8 cellular contexts compared by ENCODE assay signal in genomic region chr11:9280655-9281301, GRCh38. TPM values are rescaled to one million over a fixed set of nuclear protein-coding genes. Genes with fewer than 3 reads are reported as not detected.
A peak's percentile ranks its signal among the peaks of the same experiment; 100 is the strongest.
DNase-seq lines count a peak whose midpoint lies in the region; TF ChIP-seq lines count a peak whose summit lies in the region.

No MANE protein-coding gene starts in this region.

- CTCF ChIA-PET in HEK293 (lab: Yijun Ruan, JAX): interaction anchor here (0.6 to 1.9 kb wide), 6 partner anchors 11 to 225 kb away, joined by 3 to 8 read pairs (median 4); no protein-coding TSS in a partner anchor

- no peaks in the 10 kb centered on the region for H3K9me3 ChIP-seq in HEK293 (ENCODE audit: control insufficient read depth, insufficient read depth, low read depth, low read length)
- no peaks in the 10 kb centered on the region for H3K9me3 ChIP-seq in tibial nerve

- H3K27ac ChIP-seq in HEK293 (ENCODE audit: extremely low read depth, low read depth, low read length) (no peak overlapping the region), tibial nerve (no peak overlapping the region)

- POLR2A ChIA-PET in HEK293 (lab: Yijun Ruan, JAX): interaction anchor here (0.9 to 1.6 kb wide), 2 partner anchors 15 to 179 kb away, joined by 4 to 5 read pairs; partner anchors contain the start of gene DENND5A

- H3K4me1 ChIP-seq in HEK293 (ENCODE audit: control insufficient read depth, insufficient read depth, low read length) (no peaks in the 10 kb centered on the region), tibial nerve (peaks cover 0 to 7% (median 0%) of the 10 kb centered on the region in 4 donors)

- TF ChIP-seq CTCF in GM13977 (IDR thresholded peaks at IDR 0.05; ENCODE audit: extremely low read depth, insufficient read depth, missing control alignments): no peak
- no peak for TF ChIP-seq CTCF in HEK293 (tag by site-specific recombination; IDR thresholded peaks at IDR 0.05)
- TF ChIP-seq CTCF in NB4 (IDR thresholded peaks at IDR 0.05; ENCODE audit: low read depth, low read length): no peak
- no peak for TF ChIP-seq CTCF in fibroblast of pulmonary artery (IDR thresholded peaks at IDR 0.05; ENCODE audit: low read length, missing control alignments)
- TF ChIP-seq CTCF in tibial nerve (IDR thresholded peaks at IDR 0.05): no peak

- DNase-seq in GM13977 (ENCODE audit: low spot score) (peak; percentile 55), NB4 (ENCODE audit: low read depth) (peak; percentile 76), fibroblast of pulmonary artery (ENCODE audit: low read depth) (peak; percentile 64), iPS-NIHi7 (ENCODE audit: extremely low spot score) (no peak), tibial nerve (ENCODE audit: low spot score in 2 of 2) (no peak)
- DNase-seq in activated CD4-positive, alpha-beta T cell treated with anti-CD3 and anti-CD28 coated beads, Interleukin-2, amount 50 U/mL, for 48 hours: peak; percentile 48 to 62
- DNase-seq in stimulated activated CD8-positive, alpha-beta memory T cell treated with anti-CD3 and anti-CD28 coated beads, Interleukin-7, amount 100 ng/mL, for 4 hours (ENCODE audit: low read depth in 2 of 2): peak; percentile 38 to 42

- TF ChIP-seq POLR2A in NB4 (IDR thresholded peaks at IDR 0.05; ENCODE audit: extremely low read depth, insufficient read length) (no peak), tibial nerve (IDR thresholded peaks at IDR 0.05) (no peak)

- H3K36me3 ChIP-seq in HEK293 (ENCODE audit: control insufficient read depth in 2 of 2, insufficient read depth in 1 of 2, low read length in 2 of 2): peaks cover 0 to 22% of the 10 kb centered on the region in 2 experiments; a peak in 2 of 3 replicates
- peaks cover 0 to 56% (median 0%) of the 10 kb centered on the region in 3 donors for H3K36me3 ChIP-seq in tibial nerve

- no peak for TF ChIP-seq EP300 in tibial nerve (IDR thresholded peaks at IDR 0.05)

- no peaks in the 10 kb centered on the region for H3K27me3 ChIP-seq in tibial nerve

- in situ Hi-C loops in GM13977 (cut with MboI; ENCODE audit: low pct_unique_long_range_greater_than_20kb, low sequenced_read_pairs, unreplicated experiment): loop anchor here (25.0 kb wide), 1 partner anchor 93 kb away; no protein-coding TSS in a partner anchor

- WGBS in tibial nerve, 2 donors: 42 to 49% methylated on average over 4 of the region's 4 CpGs

- H3K4me3 ChIP-seq in HEK293 (ENCODE audit: low read depth, low read length) (no peak overlapping the region), NB4 (ENCODE audit: low read depth, low read length) (no peak overlapping the region), fibroblast of pulmonary artery (replicated peaks; ENCODE audit: low read depth, low read length) (no peak overlapping the region), tibial nerve (no peak overlapping the region)

TF ChIP-seq in HEK293, 187 proteins besides CTCF, POLR2A, EP300 and RAD21:
- peak; percentile 14; the same call in 1 of the 2 replicates for TF ChIP-seq PRDM10 (tag by site-specific recombination; IDR thresholded peaks at IDR 0.05)
- TF ChIP-seq PRDM4 (tag by site-specific recombination; IDR thresholded peaks at IDR 0.05): peak; percentile 45; the same call in 1 of the 2 replicates
- peak; percentile 1; the same call in 1 of the 2 replicates for TF ChIP-seq ZNF549 (tag by site-specific recombination; IDR thresholded peaks at IDR 0.05)
- TF ChIP-seq PRDM6 (tag by site-specific recombination; IDR thresholded peaks at IDR 0.05): peak; percentile 66
- 0 out of 2 replicates have a peak, but pooled peaks have one; percentile 44 for TF ChIP-seq ZEB2 (tag by site-specific recombination; IDR thresholded peaks at IDR 0.05)
- no peak for TF ChIP-seq AEBP2 (tag by site-specific recombination; IDR thresholded peaks at IDR 0.05; ENCODE audit: borderline replicate concordance)
- TF ChIP-seq TCF7L2 (IDR thresholded peaks at IDR 0.05; ENCODE audit: borderline replicate concordance, low read depth, low read length): no peak
TF ChIP-seq in HEK293: peak in this region for 5.

RNA-seq across cellular contexts. Expression of gene DENND5A, which starts 15.6 kb away (rescaled TPM):
- total RNA-seq in tibial nerve: 100 to 1,000 TPM; 110 to 134 (median 118) TPM

RNA-seq across cellular contexts. Expression of gene TMEM41B, which starts 33.6 kb away (rescaled TPM):
- total RNA-seq in tibial nerve: 10 to 100 TPM; 26.0 to 31.2 (median 28.9) TPM

Comparison
In these comparisons a context has a peak if more than half of its experiments do, and no peak if none do; other contexts are left out.
1. DNase-seq: peak in GM13977 (single experiment), NB4 (single experiment), activated CD4-positive, alpha-beta T cell treated with anti-CD3 and anti-CD28 coated beads, Interleukin-2, amount 50 U/mL, for 48 hours (2 of 2), fibroblast of pulmonary artery (single experiment) and stimulated activated CD8-positive, alpha-beta memory T cell treated with anti-CD3 and anti-CD28 coated beads, Interleukin-7, amount 100 ng/mL, for 4 hours (2 of 2); none in iPS-NIHi7 (single experiment) and tibial nerve (0 of 2).